3 cellular contexts compared by ENCODE assay signal in the genomic region with DNA sequence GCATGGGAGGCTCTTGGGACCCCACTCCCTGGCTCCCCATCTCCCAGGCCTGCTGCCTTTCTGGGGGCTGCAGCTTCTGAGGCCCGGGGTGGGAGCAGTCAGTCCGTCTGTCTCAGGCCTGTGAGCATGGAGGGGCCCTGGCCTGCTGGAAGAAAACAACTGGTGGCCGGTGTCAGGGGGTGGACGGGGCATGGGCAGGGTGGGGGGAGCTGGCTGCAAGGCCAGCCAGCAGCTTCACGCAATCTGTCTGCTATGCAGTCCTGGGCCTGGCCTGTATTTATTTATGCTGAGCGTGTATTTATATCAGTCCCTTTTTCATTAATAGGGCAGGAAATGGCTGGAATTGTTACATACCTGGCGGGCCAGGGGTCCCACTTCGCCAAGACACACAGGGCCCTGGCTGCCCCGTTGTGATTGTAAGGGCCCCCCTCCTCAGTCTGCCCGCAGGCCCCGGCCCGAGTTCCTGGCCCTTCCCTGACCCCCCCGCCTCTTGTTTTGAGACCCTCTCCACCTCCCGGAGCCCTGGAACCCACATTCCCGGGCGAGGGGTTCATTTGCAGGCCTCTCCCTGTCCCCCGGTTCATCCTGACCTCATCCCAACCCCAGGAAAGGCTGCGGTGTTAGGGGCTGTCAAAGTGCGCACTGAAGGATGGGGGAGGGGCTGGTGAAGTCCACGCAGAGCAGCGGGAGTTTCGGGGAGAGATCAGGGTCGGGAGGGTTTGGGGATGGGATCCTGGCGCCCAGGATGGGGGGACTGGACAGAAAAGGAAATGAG.
TF ChIP-seq lines count a peak whose summit lies in the region.

No MANE protein-coding gene starts in this region.

TF ChIP-seq in SK-N-SH, 30 proteins besides CTCF, POLR2A, EP300 and RAD21 (continues in another document):
- no peak for TF ChIP-seq SMC3 (IDR thresholded peaks at IDR 0.05; ENCODE audit: low read depth, low read length)
- TF ChIP-seq ELF1 (IDR thresholded peaks at IDR 0.05), result no peak
- TF ChIP-seq, protein P1, sequence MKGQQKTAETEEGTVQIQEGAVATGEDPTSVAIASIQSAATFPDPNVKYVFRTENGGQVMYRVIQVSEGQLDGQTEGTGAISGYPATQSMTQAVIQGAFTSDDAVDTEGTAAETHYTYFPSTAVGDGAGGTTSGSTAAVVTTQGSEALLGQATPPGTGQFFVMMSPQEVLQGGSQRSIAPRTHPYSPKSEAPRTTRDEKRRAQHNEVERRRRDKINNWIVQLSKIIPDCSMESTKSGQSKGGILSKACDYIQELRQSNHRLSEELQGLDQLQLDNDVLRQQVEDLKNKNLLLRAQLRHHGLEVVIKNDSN (IDR thresholded peaks at IDR 0.05; ENCODE audit: borderline replicate concordance, low read depth), result no peak
- TF ChIP-seq, protein P2, sequence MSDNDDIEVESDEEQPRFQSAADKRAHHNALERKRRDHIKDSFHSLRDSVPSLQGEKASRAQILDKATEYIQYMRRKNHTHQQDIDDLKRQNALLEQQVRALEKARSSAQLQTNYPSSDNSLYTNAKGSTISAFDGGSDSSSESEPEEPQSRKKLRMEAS (IDR thresholded peaks at IDR 0.05; ENCODE audit: low read depth), result no peak
- no peak for TF ChIP-seq RCOR1 (IDR thresholded peaks at IDR 0.05; ENCODE audit: low read length)
- TF ChIP-seq MEF2A (IDR thresholded peaks at IDR 0.05; ENCODE audit: borderline replicate concordance, low read depth), result no peak
- TF ChIP-seq TCF12 (IDR thresholded peaks at IDR 0.05), result no peak
- TF ChIP-seq, protein P3, sequence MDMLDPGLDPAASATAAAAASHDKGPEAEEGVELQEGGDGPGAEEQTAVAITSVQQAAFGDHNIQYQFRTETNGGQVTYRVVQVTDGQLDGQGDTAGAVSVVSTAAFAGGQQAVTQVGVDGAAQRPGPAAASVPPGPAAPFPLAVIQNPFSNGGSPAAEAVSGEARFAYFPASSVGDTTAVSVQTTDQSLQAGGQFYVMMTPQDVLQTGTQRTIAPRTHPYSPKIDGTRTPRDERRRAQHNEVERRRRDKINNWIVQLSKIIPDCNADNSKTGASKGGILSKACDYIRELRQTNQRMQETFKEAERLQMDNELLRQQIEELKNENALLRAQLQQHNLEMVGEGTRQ (IDR thresholded peaks at IDR 0.05; ENCODE audit: borderline replicate concordance, low read depth, low read length), result no peak
- no peak for TF ChIP-seq FOSL2 (IDR thresholded peaks at IDR 0.05; ENCODE audit: borderline replicate concordance, low read depth)
- TF ChIP-seq RXRA (IDR thresholded peaks at IDR 0.05; ENCODE audit: borderline replicate concordance, low read depth), result no peak
- TF ChIP-seq, protein P4, sequence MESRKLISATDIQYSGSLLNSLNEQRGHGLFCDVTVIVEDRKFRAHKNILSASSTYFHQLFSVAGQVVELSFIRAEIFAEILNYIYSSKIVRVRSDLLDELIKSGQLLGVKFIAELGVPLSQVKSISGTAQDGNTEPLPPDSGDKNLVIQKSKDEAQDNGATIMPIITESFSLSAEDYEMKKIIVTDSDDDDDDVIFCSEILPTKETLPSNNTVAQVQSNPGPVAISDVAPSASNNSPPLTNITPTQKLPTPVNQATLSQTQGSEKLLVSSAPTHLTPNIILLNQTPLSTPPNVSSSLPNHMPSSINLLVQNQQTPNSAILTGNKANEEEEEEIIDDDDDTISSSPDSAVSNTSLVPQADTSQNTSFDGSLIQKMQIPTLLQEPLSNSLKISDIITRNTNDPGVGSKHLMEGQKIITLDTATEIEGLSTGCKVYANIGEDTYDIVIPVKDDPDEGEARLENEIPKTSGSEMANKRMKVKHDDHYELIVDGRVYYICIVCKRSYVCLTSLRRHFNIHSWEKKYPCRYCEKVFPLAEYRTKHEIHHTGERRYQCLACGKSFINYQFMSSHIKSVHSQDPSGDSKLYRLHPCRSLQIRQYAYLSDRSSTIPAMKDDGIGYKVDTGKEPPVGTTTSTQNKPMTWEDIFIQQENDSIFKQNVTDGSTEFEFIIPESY (IDR thresholded peaks at IDR 0.05; ENCODE audit: borderline replicate concordance, low read depth), result no peak
- no peak for TF ChIP-seq EZH2phosphoT487 (IDR thresholded peaks at IDR 0.05; ENCODE audit: borderline replicate concordance, low read depth)

TF ChIP-seq in SK-N-SH treated with all-trans-retinoic acid at 6 μM for 48 hours, 23 proteins besides CTCF, POLR2A, EP300 and RAD21 (continues in another document):
- no peak for TF ChIP-seq TCF4 (CRISPR knock-in tag; IDR thresholded peaks at IDR 0.05; ENCODE audit: borderline replicate concordance)
- TF ChIP-seq, protein P5, sequence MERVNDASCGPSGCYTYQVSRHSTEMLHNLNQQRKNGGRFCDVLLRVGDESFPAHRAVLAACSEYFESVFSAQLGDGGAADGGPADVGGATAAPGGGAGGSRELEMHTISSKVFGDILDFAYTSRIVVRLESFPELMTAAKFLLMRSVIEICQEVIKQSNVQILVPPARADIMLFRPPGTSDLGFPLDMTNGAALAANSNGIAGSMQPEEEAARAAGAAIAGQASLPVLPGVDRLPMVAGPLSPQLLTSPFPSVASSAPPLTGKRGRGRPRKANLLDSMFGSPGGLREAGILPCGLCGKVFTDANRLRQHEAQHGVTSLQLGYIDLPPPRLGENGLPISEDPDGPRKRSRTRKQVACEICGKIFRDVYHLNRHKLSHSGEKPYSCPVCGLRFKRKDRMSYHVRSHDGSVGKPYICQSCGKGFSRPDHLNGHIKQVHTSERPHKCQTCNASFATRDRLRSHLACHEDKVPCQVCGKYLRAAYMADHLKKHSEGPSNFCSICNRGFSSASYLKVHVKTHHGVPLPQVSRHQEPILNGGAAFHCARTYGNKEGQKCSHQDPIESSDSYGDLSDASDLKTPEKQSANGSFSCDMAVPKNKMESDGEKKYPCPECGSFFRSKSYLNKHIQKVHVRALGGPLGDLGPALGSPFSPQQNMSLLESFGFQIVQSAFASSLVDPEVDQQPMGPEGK (CRISPR knock-in tag; IDR thresholded peaks at IDR 0.05; ENCODE audit: borderline replicate concordance), result no peak
- no peak for TF ChIP-seq BACH2 (CRISPR knock-in tag; IDR thresholded peaks at IDR 0.05; ENCODE audit: borderline replicate concordance)
- TF ChIP-seq PPARA (CRISPR knock-in tag; IDR thresholded peaks at IDR 0.05; ENCODE audit: borderline replicate concordance), result no peak
- TF ChIP-seq SNAI2 (CRISPR knock-in tag; IDR thresholded peaks at IDR 0.05), result no peak
- no peak for TF ChIP-seq ESRRG (CRISPR knock-in tag; IDR thresholded peaks at IDR 0.05)
- no peak for TF ChIP-seq ZNF70 (CRISPR knock-in tag; IDR thresholded peaks at IDR 0.05)
- TF ChIP-seq ZFP3 (CRISPR knock-in tag; IDR thresholded peaks at IDR 0.05), result no peak
- TF ChIP-seq ZC3H10 (CRISPR knock-in tag; IDR thresholded peaks at IDR 0.05), result no peak
- TF ChIP-seq ISL1 (CRISPR knock-in tag; IDR thresholded peaks at IDR 0.05), result no peak
- no peak for TF ChIP-seq CSDC2 (CRISPR knock-in tag; IDR thresholded peaks at IDR 0.05)
- TF ChIP-seq TOX (CRISPR knock-in tag; IDR thresholded peaks at IDR 0.05; ENCODE audit: borderline replicate concordance), result no peak
- TF ChIP-seq OSR1 (CRISPR knock-in tag; IDR thresholded peaks at IDR 0.05), result no peak
- no peak for TF ChIP-seq RARB (CRISPR knock-in tag; IDR thresholded peaks at IDR 0.05)
- no peak for TF ChIP-seq ARNTL (CRISPR knock-in tag; IDR thresholded peaks at IDR 0.05; ENCODE audit: borderline replicate concordance, low read depth)
- TF ChIP-seq, protein P6, sequence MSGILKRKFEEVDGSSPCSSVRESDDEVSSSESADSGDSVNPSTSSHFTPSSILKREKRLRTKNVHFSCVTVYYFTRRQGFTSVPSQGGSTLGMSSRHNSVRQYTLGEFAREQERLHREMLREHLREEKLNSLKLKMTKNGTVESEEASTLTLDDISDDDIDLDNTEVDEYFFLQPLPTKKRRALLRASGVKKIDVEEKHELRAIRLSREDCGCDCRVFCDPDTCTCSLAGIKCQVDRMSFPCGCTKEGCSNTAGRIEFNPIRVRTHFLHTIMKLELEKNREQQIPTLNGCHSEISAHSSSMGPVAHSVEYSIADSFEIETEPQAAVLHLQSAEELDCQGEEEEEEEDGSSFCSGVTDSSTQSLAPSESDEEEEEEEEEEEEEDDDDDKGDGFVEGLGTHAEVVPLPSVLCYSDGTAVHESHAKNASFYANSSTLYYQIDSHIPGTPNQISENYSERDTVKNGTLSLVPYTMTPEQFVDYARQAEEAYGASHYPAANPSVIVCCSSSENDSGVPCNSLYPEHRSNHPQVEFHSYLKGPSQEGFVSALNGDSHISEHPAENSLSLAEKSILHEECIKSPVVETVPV (CRISPR knock-in tag; IDR thresholded peaks at IDR 0.05), result no peak
- no peak for TF ChIP-seq ZFP30 (CRISPR knock-in tag; IDR thresholded peaks at IDR 0.05)

TF ChIP-seq in H1, 55 proteins besides CTCF, POLR2A, EP300 and RAD21:
- TF ChIP-seq TEAD4 (IDR thresholded peaks at IDR 0.05; ENCODE audit: low read depth, low read length), result no peak
- TF ChIP-seq SIRT6 (IDR thresholded peaks at IDR 0.05; ENCODE audit: low read length), result no peak
- no peak for TF ChIP-seq TBP (IDR thresholded peaks at IDR 0.05; ENCODE audit: low read depth, low read length)
- TF ChIP-seq KDM4A (IDR thresholded peaks at IDR 0.05; ENCODE audit: low read depth, low read length, severe bottlenecking), result no peak
- no peak for TF ChIP-seq TAF7 (optimal IDR thresholded peaks at IDR 0.05; ENCODE audit: borderline replicate concordance, low read depth, low read length)
- TF ChIP-seq HDAC6 (IDR thresholded peaks at IDR 0.05; ENCODE audit: low read depth, low read length), result no peak
- no peak for TF ChIP-seq SIN3A (conservative IDR thresholded peaks at IDR 0.05 in 1 of 2, IDR thresholded peaks at IDR 0.05 in 1 of 2; ENCODE audit: low read depth in 1 of 2, low read length in 2 of 2)
- no peak for TF ChIP-seq KDM5A (IDR thresholded peaks at IDR 0.05; ENCODE audit: low read length)
- TF ChIP-seq BRCA1 (IDR thresholded peaks at IDR 0.05; ENCODE audit: low read depth, low read length), result no peak
- no peak for TF ChIP-seq EGR1 (IDR thresholded peaks at IDR 0.05; ENCODE audit: borderline replicate concordance, low read depth, low read length)
- no peak for TF ChIP-seq KDM1A (IDR thresholded peaks at IDR 0.05; ENCODE audit: borderline replicate concordance, low read length)
- no peak for TF ChIP-seq TCF12 (IDR thresholded peaks at IDR 0.05; ENCODE audit: low read depth, low read length)
